Comparison of ENCODE assay signal across 8 cellular contexts in genomic region chr21:33441489-33442477, GRCh38. TPM values are rescaled to one million over a fixed set of nuclear protein-coding genes. Genes with fewer than 3 reads are reported as not detected.
DNase-seq lines count a peak whose midpoint lies in the region; ATAC-seq and TF ChIP-seq lines count a peak whose summit lies in the region.

No MANE protein-coding gene starts in this region.

- H3K36me3 ChIP-seq in Peyer's patch = peaks cover 0 to 21% (median 3%) of the 10 kb centered on the region in 3 donors

- no peaks in the 10 kb centered on the region for H3K27me3 ChIP-seq in Peyer's patch

- H3K4me3 Mint-ChIP-seq in type B pancreatic cell = no peak overlapping the region

- H3K36me3 Mint-ChIP-seq in type B pancreatic cell = peaks cover 5% of the 10 kb centered on the region

- no peaks in the 10 kb centered on the region for H3K9me3 Mint-ChIP-seq in type B pancreatic cell

- H3K27ac ChIP-seq in Peyer's patch = peak overlapping the region; percentile 36 to 62 (median 48)

- no peak for TF ChIP-seq POLR2A in Peyer's patch (IDR thresholded peaks at IDR 0.05)

- ATAC-seq in GM19023 (IDR thresholded peaks at IDR 0.05; ENCODE audit: unreplicated experiment) (peak; percentile 65), HG03196 (IDR thresholded peaks at IDR 0.05; ENCODE audit: unreplicated experiment) (peak; percentile 76)

- H3K9me3 ChIP-seq in Peyer's patch = no peaks in the 10 kb centered on the region

- TF ChIP-seq CTCF in AG09309 (IDR thresholded peaks at IDR 0.05; ENCODE audit: control insufficient read depth, insufficient read depth, low read depth, low read length, missing control alignments) (no peak), Peyer's patch (IDR thresholded peaks at IDR 0.05) (no peak), type B pancreatic cell (conservative IDR thresholded peaks at IDR 0.05) (no peak)

- H3K4me1 ChIP-seq in Peyer's patch = peaks cover 0 to 8% (median 2%) of the 10 kb centered on the region in 4 donors

- DNase-seq in AG09309 (ENCODE audit: low read depth) (peak; percentile 25), Peyer's patch (peak in 2 of 3 donors; percentile 69 to 80), glomerular visceral epithelial cell (ENCODE audit: extremely low spot score) (peak; percentile 98), type B pancreatic cell (ENCODE audit: extremely low spot score, unreplicated experiment) (no peak), putamen (ENCODE audit: low spot score) (no peak)
- no peak for DNase-seq in stimulated activated CD4-positive, alpha-beta T cell treated with anti-CD3 and anti-CD28 coated beads, Interleukin-15, amount 100 ng/mL, for 24 hours

- H3K27me3 Mint-ChIP-seq in type B pancreatic cell = no peaks in the 10 kb centered on the region

- no peak overlapping the region for H3K4me3 ChIP-seq in AG09309 (ENCODE audit: control insufficient read depth, low read depth, low read length)
- H3K4me3 ChIP-seq in Peyer's patch = no peak overlapping the region

- H3K4me1 Mint-ChIP-seq in type B pancreatic cell (ENCODE audit: unreplicated experiment) = peaks cover 4% of the 10 kb centered on the region

- H3K27ac Mint-ChIP-seq in type B pancreatic cell = peak overlapping the region; percentile 73

RNA-seq across cellular contexts. Expression of gene TMEM50B, which starts 38.0 kb away (rescaled TPM):
- total RNA-seq in Peyer's patch (100 to 1,000 TPM in 1 of 4 donors, 10 to 100 TPM in 3; 64.4 to 116 (median 94.7) TPM), type B pancreatic cell (ENCODE audit: low replicate concordance) (34.2 and 44.7 TPM in 2 replicates)

RNA-seq across cellular contexts. Expression of gene IFNGR2, which starts 38.6 kb away (rescaled TPM):
- total RNA-seq in Peyer's patch (10 to 100 TPM; 53.7 to 96.3 (median 67.6) TPM), type B pancreatic cell (ENCODE audit: low replicate concordance) (39.0 and 40.4 TPM in 2 replicates)

RNA-seq across cellular contexts. Expression of gene DNAJC28, which starts 49.7 kb away (rescaled TPM):
- 1 to 10 TPM in 3 of 4 donors, not detected in 1; 1.9 to 4.4 (median 2.5) TPM for total RNA-seq in Peyer's patch
- total RNA-seq in type B pancreatic cell (ENCODE audit: low replicate concordance) = 2.3 and 3.0 TPM in 2 replicates

Comparison
In these comparisons a context has a peak if more than half of its experiments do, and no peak if none do; other contexts are left out.
1. DNase-seq: peak in AG09309 (single experiment), Peyer's patch (2 of 3) and glomerular visceral epithelial cell (single experiment); none in type B pancreatic cell (single experiment), stimulated activated CD4-positive, alpha-beta T cell treated with anti-CD3 and anti-CD28 coated beads, Interleukin-15, amount 100 ng/mL, for 24 hours (single experiment) and putamen (single experiment).